ENCODE assay signal across 8 cellular contexts in genomic region chr19:46513461-46514236, GRCh38. TPM values are rescaled to one million over a fixed set of nuclear protein-coding genes. Genes with fewer than 3 reads are reported as not detected.
DNase-seq lines count a peak whose midpoint lies in the region; ATAC-seq and TF ChIP-seq lines count a peak whose summit lies in the region.

No MANE protein-coding gene starts in this region.

- no peaks in the 10 kb centered on the region for H3K9me2 ChIP-seq in Loucy (replicated peaks; ENCODE audit: low read depth, low read length)

- no peaks in the 10 kb centered on the region for H3F3A ChIP-seq in Loucy (ENCODE audit: low read depth)

- TF ChIP-seq POLR2A in heart left ventricle (IDR thresholded peaks at IDR 0.05), result no peak

- no peaks in the 10 kb centered on the region for H3K36me3 Mint-ChIP-seq in activated naive CD8-positive, alpha-beta T cell treated with anti-CD3 and anti-CD28 coated beads for 36 hours

- H2AFZ ChIP-seq in Loucy (ENCODE audit: low read length), result peak overlapping the region; percentile 59

- H3K9ac ChIP-seq in Loucy (ENCODE audit: low read depth, low read length, poor library complexity, severe bottlenecking), result no peak overlapping the region

- no peaks in the 10 kb centered on the region for H4K20me1 ChIP-seq in Loucy (ENCODE audit: insufficient read depth, low read length, poor library complexity, severe bottlenecking)

- peak; percentile 92 for TF ChIP-seq CTCF in Loucy (conservative IDR thresholded peaks at IDR 0.05; ENCODE audit: low read length)
- peak; percentile 64 to 99 (median 95) for TF ChIP-seq CTCF in heart left ventricle (IDR thresholded peaks at IDR 0.05)

- no peak overlapping the region for H3K27ac ChIP-seq in heart left ventricle

- H3K4me1 Mint-ChIP-seq in activated naive CD8-positive, alpha-beta T cell treated with anti-CD3 and anti-CD28 coated beads for 36 hours, result peaks cover 9% of the 10 kb centered on the region

- no peak overlapping the region for H3K4me3 ChIP-seq in Loucy (ENCODE audit: low read length, poor library complexity, severe bottlenecking)
- no peak overlapping the region for H3K4me3 ChIP-seq in heart left ventricle

- ATAC-seq in heart left ventricle (peak; percentile 42 to 94 (median 90)), GM21381 (IDR thresholded peaks at IDR 0.05; ENCODE audit: unreplicated experiment) (no peak), GM19395 (IDR thresholded peaks at IDR 0.05; ENCODE audit: unreplicated experiment) (no peak)

- H3K9me3 Mint-ChIP-seq in activated naive CD8-positive, alpha-beta T cell treated with anti-CD3 and anti-CD28 coated beads for 36 hours, result peaks cover 3% of the 10 kb centered on the region

- H3K4me1 ChIP-seq in Loucy (ENCODE audit: insufficient read depth, low read length, poor library complexity, severe bottlenecking), result no peaks in the 10 kb centered on the region
- peaks cover 0 to 8% (median 0%) of the 10 kb centered on the region in 12 donors for H3K4me1 ChIP-seq in heart left ventricle

- H3K79me2 ChIP-seq in Loucy (ENCODE audit: insufficient read depth, low read length), result no peaks in the 10 kb centered on the region

- intact Hi-C loops in heart left ventricle (cut with DNase I), result loop anchor here in 8 of 10 donors (1.0 to 10.0 kb wide), 9 partner anchors 24 to 233 kb away; no protein-coding TSS in a partner anchor

- WGBS in heart left ventricle, 4 donors, result 23 to 45% (median 26%) methylated on average over 20 to 36 of the region's 36 CpGs

- H3K36me3 ChIP-seq in Loucy (ENCODE audit: insufficient read depth, low read length) (no peaks in the 10 kb centered on the region), heart left ventricle (no peaks in the 10 kb centered on the region)

- no peak overlapping the region for H3K27ac Mint-ChIP-seq in activated naive CD8-positive, alpha-beta T cell treated with anti-CD3 and anti-CD28 coated beads for 36 hours

- H3K27me3 Mint-ChIP-seq in activated naive CD8-positive, alpha-beta T cell treated with anti-CD3 and anti-CD28 coated beads for 36 hours, result peaks cover 16% of the 10 kb centered on the region

- DNase-seq in DMS79 treated with DMSO at 0.1 percent for 48 hours (lab: John Stamatoyannopoulos, UW) (peak; percentile 57), SKM-1 treated with dmso at 0.1 percent for 144 hours (lab: John Stamatoyannopoulos, UW; ENCODE audit: unreplicated experiment) (peak; percentile 53), heart left ventricle (peak; percentile 73 to 86 (median 80)), retina (peak; percentile 88)
- DNase-seq in activated naive CD8-positive, alpha-beta T cell treated with anti-CD3 and anti-CD28 coated beads for 36 hours, result peak; percentile 81

- H3K27me3 ChIP-seq in Loucy (ENCODE audit: insufficient read depth, low read length, poor library complexity, severe bottlenecking), result no peaks in the 10 kb centered on the region
- H3K27me3 ChIP-seq in heart left ventricle, result peaks cover 0 to 6% (median 0%) of the 10 kb centered on the region in 9 donors

- H3K9me3 ChIP-seq in Loucy (ENCODE audit: insufficient read depth, low read depth, low read length), result no peaks in the 10 kb centered on the region
- peaks cover 0 to 12% (median 0%) of the 10 kb centered on the region in 12 donors for H3K9me3 ChIP-seq in heart left ventricle

- H3K4me3 Mint-ChIP-seq in activated naive CD8-positive, alpha-beta T cell treated with anti-CD3 and anti-CD28 coated beads for 36 hours, result no peak overlapping the region

- H3K4me2 ChIP-seq in Loucy (ENCODE audit: low read depth, low read length, poor library complexity, severe bottlenecking), result no peak overlapping the region

RNA-seq across cellular contexts. Expression of gene PNMA8B, which starts 18.0 kb away (rescaled TPM):
- total RNA-seq in activated naive CD8-positive, alpha-beta T cell treated with anti-CD3 and anti-CD28 coated beads for 36 hours, result under 1 TPM; 0.21 to 0.26 TPM
- total RNA-seq in heart left ventricle, result 1 to 10 TPM in 2 of 9 donors, under 1 TPM in 7; 0.38 to 1.1 (median 0.69) TPM
- under 1 TPM; 0.27 to 0.69 TPM for polyA plus RNA-seq in heart left ventricle

RNA-seq across cellular contexts. Expression of gene PNMA8A, which starts 42.3 kb away (rescaled TPM):
- 1 to 10 TPM; 6.0 to 6.3 TPM for total RNA-seq in activated naive CD8-positive, alpha-beta T cell treated with anti-CD3 and anti-CD28 coated beads for 36 hours
- total RNA-seq in heart left ventricle, result 10 to 100 TPM in 3 of 9 donors, 1 to 10 TPM in 6; 2.1 to 12.1 (median 9.3) TPM
- polyA plus RNA-seq in heart left ventricle, result 1 to 10 TPM; 3.2 to 6.0 TPM

Comparison
In these comparisons a context has a peak if more than half of its experiments do, and no peak if none do; other contexts are left out.
1. ATAC-seq: peak in heart left ventricle (4 of 4); none in GM21381 (single experiment) and GM19395 (single experiment).
2. Peak in every context shown above with its lines, with median percentiles within 50 percentile points of each other: DNase-seq.